27 cellular contexts compared by ENCODE assay signal in genomic region chr14:93930989-93931307, GRCh38. TPM values are rescaled to one million over a fixed set of nuclear protein-coding genes. Genes with fewer than 3 reads are reported as not detected.
A peak's percentile ranks its signal among the peaks of the same experiment; 100 is the strongest.
DNase-seq lines count a peak whose midpoint lies in the region; ATAC-seq and TF ChIP-seq lines count a peak whose summit lies in the region.
"Had no signal": no experiment of that assay in that cellular context is flagged by ENCODE, and none has a peak within 500 bp of the region (broad histone marks: within the 10 kb centered on the region; RNA-seq: fewer than 3 reads in every experiment).

No MANE protein-coding gene starts in this region.

- no peak overlapping the region for H3K27ac ChIP-seq in right atrium auricular region
- no peak overlapping the region for H3K27ac ChIP-seq in neuronal stem cell (replicated peaks; ENCODE audit: low read length)
- H3K27ac ChIP-seq: BLaER1 had no signal

- peak; percentile 3 for ATAC-seq in left ventricle myocardium superior

- H3K36me3 ChIP-seq in right atrium auricular region (peaks cover 60% of the 10 kb centered on the region), neuronal stem cell (replicated peaks in 1 of 2; ENCODE audit: control insufficient read depth in 2 of 2, insufficient read depth in 2 of 2, low read length in 2 of 2) (peaks cover 0 to 22% of the 10 kb centered on the region in 2 donors)
- H3K36me3 ChIP-seq: BE2C, BLaER1 had no signal

- H3K4me2 ChIP-seq in neuronal stem cell (ENCODE audit: insufficient read depth, low read length, poor library complexity, severe bottlenecking): no peak overlapping the region
- H3K4me2 ChIP-seq: BLaER1 had no signal

- peak overlapping the region; percentile 82 for H2BK15ac ChIP-seq in neuronal stem cell (ENCODE audit: low read length)

- peak overlapping the region; percentile 33 for H3K4me3 Mint-ChIP-seq in neural crest cell
- H3K4me3 Mint-ChIP-seq: CD14-positive monocyte; CD4-positive, alpha-beta memory T cell; CD8-positive, alpha-beta memory T cell had no signal

- whole genome bisulfite sequencing in neuronal stem cell (ENCODE audit: extremely low coverage in 2 of 2, insufficient read length in 2 of 2, insufficient replicate concordance in 1 of 2), 2 donors: no CpG with 5 or more reads among the region's 4 CpGs

- no peaks in the 10 kb centered on the region for H3K4me1 ChIP-seq in right atrium auricular region
- H3K4me1 ChIP-seq in neuronal stem cell (ENCODE audit: control insufficient read depth in 2 of 2, insufficient read depth in 1 of 2, low read depth in 1 of 2, low read length in 2 of 2): peaks cover 20 to 23% of the 10 kb centered on the region in 2 donors
- H3K4me1 ChIP-seq: BE2C had no signal

- H3K27me3 ChIP-seq in right atrium auricular region: no peaks in the 10 kb centered on the region
- no peaks in the 10 kb centered on the region for H3K27me3 ChIP-seq in neuronal stem cell (ENCODE audit: control insufficient read depth in 3 of 3, insufficient read depth in 3 of 3, low read depth in 1 of 3, low read length in 3 of 3)
- H3K27me3 ChIP-seq: BE2C, BLaER1 had no signal

- H3K9me3 ChIP-seq in right atrium auricular region: no peaks in the 10 kb centered on the region
- H3K9me3 ChIP-seq in neuronal stem cell (replicated peaks in 1 of 2; ENCODE audit: control insufficient read depth in 2 of 2, insufficient read depth in 1 of 2, low read depth in 1 of 2, low read length in 2 of 2): no peaks in the 10 kb centered on the region
- H3K9me3 ChIP-seq: BE2C, BLaER1 had no signal

- H3K23ac ChIP-seq in neuronal stem cell (ENCODE audit: low read depth, low read length, poor library complexity): no peak overlapping the region

- H2AK5ac ChIP-seq in neuronal stem cell (ENCODE audit: low read depth, low read length): peak overlapping the region; percentile 74

- H3K27me3 Mint-ChIP-seq in neural crest cell (ENCODE audit: low read depth): peaks cover 6% of the 10 kb centered on the region
- H3K27me3 Mint-ChIP-seq: CD4-positive, alpha-beta memory T cell; CD4-positive, CD25-positive, alpha-beta regulatory T cell had no signal

- H3K9ac ChIP-seq in neuronal stem cell (ENCODE audit: low read depth, low read length, poor library complexity): no peak overlapping the region
- H3K9ac ChIP-seq: BLaER1 had no signal

- H3K4me1 Mint-ChIP-seq in neural crest cell: peaks cover 21% of the 10 kb centered on the region
- H3K4me1 Mint-ChIP-seq: CD14-positive monocyte; CD4-positive, alpha-beta memory T cell; CD4-positive, CD25-positive, alpha-beta regulatory T cell; CD8-positive, alpha-beta memory T cell had no signal

- no peak overlapping the region for H3K27ac Mint-ChIP-seq in neural crest cell (ENCODE audit: unreplicated experiment)
- H3K27ac Mint-ChIP-seq: CD4-positive, CD25-positive, alpha-beta regulatory T cell had no signal

- H2BK5ac ChIP-seq in neuronal stem cell (ENCODE audit: low read length): peak overlapping the region; percentile 46

- peak overlapping the region; percentile 23 for H2BK12ac ChIP-seq in neuronal stem cell (ENCODE audit: low read length)

- no peak for TF ChIP-seq CTCF in right atrium auricular region (IDR thresholded peaks at IDR 0.05)
- TF ChIP-seq CTCF in neural crest cell (conservative IDR thresholded peaks at IDR 0.05): no peak

- H3K14ac ChIP-seq in neuronal stem cell (ENCODE audit: low read length): peak overlapping the region; percentile 14

- H3K9me3 Mint-ChIP-seq in neural crest cell: no peaks in the 10 kb centered on the region
- H3K9me3 Mint-ChIP-seq: CD14-positive monocyte; CD4-positive, alpha-beta memory T cell; CD4-positive, CD25-positive, alpha-beta regulatory T cell; CD8-positive, alpha-beta memory T cell had no signal

- no peaks in the 10 kb centered on the region for H3K36me3 Mint-ChIP-seq in neural crest cell (ENCODE audit: low read depth)
- H3K36me3 Mint-ChIP-seq: CD4-positive, alpha-beta memory T cell; CD4-positive, CD25-positive, alpha-beta regulatory T cell had no signal

- H4K91ac ChIP-seq in neuronal stem cell (ENCODE audit: low read depth, low read length, poor library complexity): no peak overlapping the region

- H3K18ac ChIP-seq in neuronal stem cell (ENCODE audit: low read length): peak overlapping the region; percentile 78

- no peaks in the 10 kb centered on the region for H3K79me1 ChIP-seq in neuronal stem cell (ENCODE audit: low read depth, low read length)

- H3K4ac ChIP-seq in neuronal stem cell (ENCODE audit: low read length): peak overlapping the region; percentile 58

- no peak overlapping the region for H2BK120ac ChIP-seq in neuronal stem cell (ENCODE audit: low read depth, low read length)

- DNase-seq in left ventricle myocardium superior (no peak), right atrium auricular region (ENCODE audit: low spot score) (no peak), neural crest cell (ENCODE audit: low read depth, low spot score) (no peak), neuronal stem cell (ENCODE audit: low spot score) (no peak)
- no peak for DNase-seq in activated naive CD4-positive, alpha-beta T cell (lab: John Stamatoyannopoulos, UW)
- DNase-seq: 8988T; ACHN; BE2C; C1 segment of cervical spinal cord; CD4-positive, alpha-beta memory T cell; CD4-positive, CD25-positive, alpha-beta regulatory T cell; CD8-positive, alpha-beta memory T cell; COR-L47; DMS 273 treated with DMSO at 0.1 percent for 48 hours; DMS153; DMS53; DMS79; DND-41; EL; GDM1 had no signal

- intact Hi-C loops in left ventricle myocardium superior (cut with micrococcal nuclease): no loop called here

- H4K8ac ChIP-seq in neuronal stem cell (ENCODE audit: low read depth, low read length): no peak overlapping the region

- no peak overlapping the region for H2AFZ ChIP-seq in neuronal stem cell (ENCODE audit: low read length)

- no peak overlapping the region for H3K4me3 ChIP-seq in right atrium auricular region
- H3K4me3 ChIP-seq in neuronal stem cell (ENCODE audit: low read length in 2 of 2): no peak overlapping the region
- H3K4me3 ChIP-seq: BLaER1, GM12878 had no signal

RNA-seq across cellular contexts. Expression of gene FAM181A, which starts 3.8 kb away (rescaled TPM):
- total RNA-seq in left ventricle myocardium superior (not detected), right atrium auricular region (not detected), neural crest cell (13.4 and 14.7 TPM in 2 replicates)
- polyA plus RNA-seq in neuronal stem cell (2013, experiment 1 of 2): 2.3 TPM
- 2.4 TPM for polyA plus RNA-seq in neuronal stem cell (2013, experiment 2 of 2)
- total RNA-seq: A673; CD4-positive, alpha-beta memory T cell; CD4-positive, CD25-positive, alpha-beta regulatory T cell; CD8-positive, alpha-beta memory T cell; Daoy; G401; GM12878 had no signal
- polyA plus RNA-seq: AG04450; CD14-positive monocyte; CD4-positive, alpha-beta memory T cell; CD4-positive, CD25-positive, alpha-beta regulatory T cell; CD8-positive, alpha-beta memory T cell; GM12878 had no signal

RNA-seq across cellular contexts. Expression of gene ASB2, which starts 45.4 kb away (rescaled TPM):
- total RNA-seq in left ventricle myocardium superior (268 TPM), right atrium auricular region (100 to 1,000 TPM; 115 to 187 TPM), neural crest cell (3.0 and 3.5 TPM in 2 replicates)
- 0.43 TPM for polyA plus RNA-seq in neuronal stem cell (2013, experiment 1 of 2)
- 0.50 TPM for polyA plus RNA-seq in neuronal stem cell (2013, experiment 2 of 2)
- total RNA-seq: A673 had no signal

Comparison
In these comparisons a context has a peak if more than half of its experiments do, and no peak if none do; other contexts are left out.
1. RNA of gene FAM181A, which starts 3.8 kb away (total RNA-seq): 13.4 to 14.7 TPM in neural crest cell; not detected in left ventricle myocardium superior (single experiment) and not detected in right atrium auricular region; every median in the first group is over 10 times any median in the second.
2. RNA of gene ASB2, which starts 45.4 kb away (total RNA-seq): 268 TPM in left ventricle myocardium superior (single experiment) and 115 to 187 TPM in right atrium auricular region; 3.0 to 3.5 TPM in neural crest cell; every median in the first group is over 10 times any median in the second.